Comparison of ENCODE assay signal across 12 cellular contexts in genomic region chr17:35214631-35215273, GRCh38. TPM values are rescaled to one million over a fixed set of nuclear protein-coding genes. Genes with fewer than 3 reads are reported as not detected.
A peak's percentile ranks its signal among the peaks of the same experiment; 100 is the strongest.
DNase-seq lines count a peak whose midpoint lies in the region; ATAC-seq and TF ChIP-seq lines count a peak whose summit lies in the region.
"Had no signal": no experiment of that assay in that cellular context is flagged by ENCODE, and none has a peak within 500 bp of the region (broad histone marks: within the 10 kb centered on the region; RNA-seq: fewer than 3 reads in every experiment).

No MANE protein-coding gene starts in this region.

- H3K27ac ChIP-seq in WERI-Rb-1 = no peak overlapping the region
- H3K27ac ChIP-seq: psoas muscle had no signal

- peak overlapping the region; percentile 65 for H3K4me3 Mint-ChIP-seq in activated naive CD8-positive, alpha-beta T cell treated with anti-CD3 and anti-CD28 coated beads, Interleukin-2, amount 50 U/mL, for 24 hours
- no peak overlapping the region for H3K4me3 Mint-ChIP-seq in progenitor cell of endocrine pancreas (ENCODE audit: low read depth)

- peaks cover 86% of the 10 kb centered on the region for H3K4me1 Mint-ChIP-seq in activated naive CD8-positive, alpha-beta T cell treated with anti-CD3 and anti-CD28 coated beads, Interleukin-2, amount 50 U/mL, for 24 hours
- no peaks in the 10 kb centered on the region for H3K4me1 Mint-ChIP-seq in progenitor cell of endocrine pancreas (ENCODE audit: low read depth)

- H3K36me3 ChIP-seq in WERI-Rb-1 = no peaks in the 10 kb centered on the region

- peaks cover 87% of the 10 kb centered on the region for H3K27me3 ChIP-seq in WERI-Rb-1 (ENCODE audit: insufficient read depth, low read depth, severe bottlenecking)

- peak overlapping the region; percentile 84 for H3K27ac Mint-ChIP-seq in activated naive CD8-positive, alpha-beta T cell treated with anti-CD3 and anti-CD28 coated beads, Interleukin-2, amount 50 U/mL, for 24 hours
- H3K27ac Mint-ChIP-seq in progenitor cell of endocrine pancreas = no peak overlapping the region

- DNase-seq in GM20000 (ENCODE audit: low spot score) (peak; percentile 17), NCI-H1092 (lab: John Stamatoyannopoulos, UW) (no peak), progenitor cell of endocrine pancreas (ENCODE audit: low spot score, unreplicated experiment) (no peak), WERI-Rb-1 (no peak)
- peak; percentile 49 for DNase-seq in activated CD4-positive, CD25-positive, alpha-beta regulatory T cell treated with anti-CD3 and anti-CD28 coated beads, Interleukin-2, amount 50 U/mL, for 72 hours
- DNase-seq in activated naive CD8-positive, alpha-beta T cell treated with anti-CD3 and anti-CD28 coated beads, Interleukin-2, amount 50 U/mL, for 24 hours = peak; percentile 46
- DNase-seq in stimulated activated CD8-positive, alpha-beta memory T cell treated with anti-CD3 and anti-CD28 coated beads, Interleukin-12 subunit alpha, Interleukin-12 subunit beta, amount 100 ng/mL, for 4 hours (ENCODE audit: low read depth) = peak; percentile 10
- DNase-seq: psoas muscle, T1000 had no signal

- H3K4me3 ChIP-seq in WERI-Rb-1 (ENCODE audit: low read depth, low read length) = no peak overlapping the region
- H3K4me3 ChIP-seq: psoas muscle had no signal

- H3K36me3 Mint-ChIP-seq in activated naive CD8-positive, alpha-beta T cell treated with anti-CD3 and anti-CD28 coated beads, Interleukin-2, amount 50 U/mL, for 24 hours (ENCODE audit: low read depth) = no peaks in the 10 kb centered on the region
- H3K36me3 Mint-ChIP-seq in progenitor cell of endocrine pancreas (ENCODE audit: insufficient read depth) = no peaks in the 10 kb centered on the region

- TF ChIP-seq CTCF in GM20000 (IDR thresholded peaks at IDR 0.05; ENCODE audit: extremely low read depth, missing control alignments) (no peak), progenitor cell of endocrine pancreas (IDR thresholded peaks at IDR 0.05; ENCODE audit: unreplicated experiment) (no peak), WERI-Rb-1 (IDR thresholded peaks at IDR 0.05; ENCODE audit: low read depth, low read length) (no peak)

- no peaks in the 10 kb centered on the region for H3K9me3 ChIP-seq in WERI-Rb-1 (ENCODE audit: severe bottlenecking)
- H3K9me3 ChIP-seq: psoas muscle had no signal

- no peaks in the 10 kb centered on the region for H3K9me3 Mint-ChIP-seq in activated naive CD8-positive, alpha-beta T cell treated with anti-CD3 and anti-CD28 coated beads, Interleukin-2, amount 50 U/mL, for 24 hours
- no peaks in the 10 kb centered on the region for H3K9me3 Mint-ChIP-seq in progenitor cell of endocrine pancreas (ENCODE audit: low read depth)

- ATAC-seq in activated naive CD8-positive, alpha-beta T cell treated with anti-CD3 and anti-CD28 coated beads, Interleukin-2, amount 50 U/mL, for 24 hours = peak; percentile 69
- ATAC-seq in HG03175 (IDR thresholded peaks at IDR 0.05; ENCODE audit: unreplicated experiment) = no peak
- ATAC-seq: psoas muscle had no signal

- no peaks in the 10 kb centered on the region for H3K27me3 Mint-ChIP-seq in activated naive CD8-positive, alpha-beta T cell treated with anti-CD3 and anti-CD28 coated beads, Interleukin-2, amount 50 U/mL, for 24 hours
- peaks cover 34% of the 10 kb centered on the region for H3K27me3 Mint-ChIP-seq in progenitor cell of endocrine pancreas

RNA-seq across cellular contexts. Expression of gene SLC35G3, which starts 20.6 kb away (rescaled TPM):
- total RNA-seq in progenitor cell of endocrine pancreas = not detected in 2 replicates
- total RNA-seq: astrocyte, fibroblast of lung, psoas muscle had no signal

RNA-seq across cellular contexts. Expression of gene SLFN5, which starts 28.1 kb away (rescaled TPM):
- total RNA-seq in progenitor cell of endocrine pancreas = 12.7 and 13.1 TPM in 2 replicates

Comparison
In these comparisons a context has a peak if more than half of its experiments do, and no peak if none do; other contexts are left out.
1. DNase-seq: peak in GM20000 (single experiment), activated CD4-positive, CD25-positive, alpha-beta regulatory T cell treated with anti-CD3 and anti-CD28 coated beads, Interleukin-2, amount 50 U/mL, for 72 hours (single experiment), activated naive CD8-positive, alpha-beta T cell treated with anti-CD3 and anti-CD28 coated beads, Interleukin-2, amount 50 U/mL, for 24 hours (single experiment) and stimulated activated CD8-positive, alpha-beta memory T cell treated with anti-CD3 and anti-CD28 coated beads, Interleukin-12 subunit alpha, Interleukin-12 subunit beta, amount 100 ng/mL, for 4 hours (single experiment); none in NCI-H1092 (single experiment), progenitor cell of endocrine pancreas (single experiment) and WERI-Rb-1 (single experiment).